ENCODE assay signal across 21 cellular contexts in genomic region chr20:53569606-53570307, GRCh38. TPM values are rescaled to one million over a fixed set of nuclear protein-coding genes. Genes with fewer than 3 reads are reported as not detected.
A peak's percentile ranks its signal among the peaks of the same experiment; 100 is the strongest.
DNase-seq lines count a peak whose midpoint lies in the region; ATAC-seq, FAIRE-seq and TF ChIP-seq lines count a peak whose summit lies in the region.
"Had no signal": no experiment of that assay in that cellular context is flagged by ENCODE, and none has a peak within 500 bp of the region (broad histone marks: within the 10 kb centered on the region; RNA-seq: fewer than 3 reads in every experiment).

No MANE protein-coding gene starts in this region.

- no peak for TF ChIP-seq RAD21 in GM12878 (IDR thresholded peaks at IDR 0.05; ENCODE audit: insufficient read depth, low read depth, low read length)

- no peak overlapping the region for H3K14ac ChIP-seq in H9 (ENCODE audit: insufficient read depth, low read length)

- no peak for DNase-seq in activated CD4-positive, alpha-beta memory T cell treated with anti-CD3 and anti-CD28 coated beads for 36 hours
- DNase-seq in activated CD4-positive, alpha-beta memory T cell treated with anti-CD3 and anti-CD28 coated beads, Interleukin-2, amount 10 ng/mL, durations not matched to agents 7 days and 5 days: no peak
- peak; percentile 4 for DNase-seq in H9
- no peak for DNase-seq in GM12878 (ENCODE audit: low read depth, low spot score)
- peak; percentile 49 for DNase-seq in small intestine
- no peak for DNase-seq in DMS53 treated with DMSO at 0.1 percent for 48 hours (lab: John Stamatoyannopoulos, UW; ENCODE audit: unreplicated experiment)
- no peak for DNase-seq in HUDEP-2 (lab: John Stamatoyannopoulos, UW; ENCODE audit: unreplicated experiment in 76 of 76)
- DNase-seq: activated effector memory CD4-positive, alpha-beta T cell treated with anti-CD3 and anti-CD28 coated beads, Interleukin-2, amount 50 U/mL, for 16 hours; endodermal cell; naive B cell; NCI-H2029; NCI-H446 treated with DMSO at 0.1 percent for 48 hours; psoas muscle; stimulated activated CD4-positive, alpha-beta T cell treated with anti-CD3 and anti-CD28 coated beads, Interleukin-4, amount 100 ng/mL, for 1 hour had no signal

- POLR2A ChIA-PET in activated CD4-positive, alpha-beta memory T cell treated with anti-CD3 and anti-CD28 coated beads for 36 hours (lab: Charles Lee): no interaction called here
- POLR2A ChIA-PET in activated CD4-positive, alpha-beta memory T cell treated with anti-CD3 and anti-CD28 coated beads, Interleukin-2, amount 10 ng/mL, durations not matched to agents 7 days and 5 days (lab: Charles Lee): no interaction called here
- POLR2A ChIA-PET in GM12878 (lab: Charles Lee): interaction anchor here (0.6 kb wide), 1 partner anchor 16 kb away, joined by 3 read pairs; no protein-coding TSS in a partner anchor

- SMC1A ChIA-PET in GM12878 (lab: Charles Lee; ENCODE audit: uncharacterized antibody, unreplicated experiment): interaction anchor here (0.9 to 1.4 kb wide), 4 partner anchors 9 to 365 kb away, joined by 3 read pairs; no protein-coding TSS in a partner anchor

- no peak overlapping the region for H3K9ac ChIP-seq in H9 (ENCODE audit: extremely low read depth, insufficient read length, low read length)
- no peak overlapping the region for H3K9ac ChIP-seq in GM12878 (ENCODE audit: control insufficient read depth, insufficient read depth, low read length)

- H3K27ac Mint-ChIP-seq in activated CD4-positive, alpha-beta memory T cell treated with anti-CD3 and anti-CD28 coated beads for 36 hours: peak overlapping the region; percentile 47
- H3K27ac Mint-ChIP-seq in activated CD4-positive, alpha-beta memory T cell treated with anti-CD3 and anti-CD28 coated beads, Interleukin-2, amount 10 ng/mL, durations not matched to agents 7 days and 5 days: no peak overlapping the region
- H3K27ac Mint-ChIP-seq in H9: peak overlapping the region in 2 of 3 experiments; percentile 77 to 85; a peak in 2 of 7 replicates

- intact Hi-C loops in activated CD4-positive, alpha-beta memory T cell treated with anti-CD3 and anti-CD28 coated beads for 36 hours (cut with micrococcal nuclease): no loop called here
- intact Hi-C loops in GM12878 (cut with micrococcal nuclease; ENCODE audit: unreplicated experiment): loop anchor here (10.0 kb wide), 1 partner anchor 625 kb away; no protein-coding TSS in a partner anchor

- no peak overlapping the region for H3K56ac ChIP-seq in H9 (ENCODE audit: insufficient read length, low read depth, low read length)

- no peak overlapping the region for H2BK5ac ChIP-seq in H9 (ENCODE audit: insufficient read length, low read length)

- no peak overlapping the region for H2BK15ac ChIP-seq in H9 (ENCODE audit: low read depth, low read length)

- CTCF ChIA-PET in activated CD4-positive, alpha-beta memory T cell treated with anti-CD3 and anti-CD28 coated beads for 36 hours (lab: Charles Lee): interaction anchor here (1.2 to 1.7 kb wide), 2 partner anchors 10 to 346 kb away, joined by 3 to 5 read pairs; no protein-coding TSS in a partner anchor
- CTCF ChIA-PET in activated CD4-positive, alpha-beta memory T cell treated with anti-CD3 and anti-CD28 coated beads, Interleukin-2, amount 10 ng/mL, durations not matched to agents 7 days and 5 days (lab: Charles Lee): interaction anchor here (1.2 to 1.6 kb wide), 4 partner anchors 8 to 595 kb away, joined by 3 to 4 read pairs (median 3); no protein-coding TSS in a partner anchor
- CTCF ChIA-PET in GM12878 (lab: Yijun Ruan, JAX): interaction anchor here (0.8 to 1.2 kb wide), 3 partner anchors 9 to 370 kb away, joined by 3 to 4 read pairs (median 3); no protein-coding TSS in a partner anchor

- no peak overlapping the region for H3K4me3 Mint-ChIP-seq in activated CD4-positive, alpha-beta memory T cell treated with anti-CD3 and anti-CD28 coated beads for 36 hours
- no peak overlapping the region for H3K4me3 Mint-ChIP-seq in activated CD4-positive, alpha-beta memory T cell treated with anti-CD3 and anti-CD28 coated beads, Interleukin-2, amount 10 ng/mL, durations not matched to agents 7 days and 5 days
- no peak overlapping the region for H3K4me3 Mint-ChIP-seq in H9
- H3K4me3 Mint-ChIP-seq: endodermal cell had no signal

- H3K4me1 ChIP-seq in H9 (ENCODE audit: insufficient read depth, low read length) (no peaks in the 10 kb centered on the region; the same call in 1 of the 2 replicates), GM12878 (ENCODE audit: control insufficient read depth, insufficient read depth, low read length) (peaks cover 15% of the 10 kb centered on the region), small intestine (ENCODE audit: control insufficient read depth in 2 of 2, insufficient read depth in 1 of 2, low read depth in 1 of 2, low read length in 1 of 2) (no peaks in the 10 kb centered on the region)
- H3K4me1 ChIP-seq: ascending aorta, psoas muscle had no signal

- H3K4me1 Mint-ChIP-seq in activated CD4-positive, alpha-beta memory T cell treated with anti-CD3 and anti-CD28 coated beads for 36 hours (ENCODE audit: low read depth): peaks cover 40% of the 10 kb centered on the region
- peaks cover 38% of the 10 kb centered on the region for H3K4me1 Mint-ChIP-seq in activated CD4-positive, alpha-beta memory T cell treated with anti-CD3 and anti-CD28 coated beads, Interleukin-2, amount 10 ng/mL, durations not matched to agents 7 days and 5 days
- peaks cover 0 to 1% of the 10 kb centered on the region in 2 experiments; a peak in 1 of 4 replicates for H3K4me1 Mint-ChIP-seq in H9
- H3K4me1 Mint-ChIP-seq: endodermal cell had no signal

- H3K27me3 Mint-ChIP-seq in activated CD4-positive, alpha-beta memory T cell treated with anti-CD3 and anti-CD28 coated beads for 36 hours: no peaks in the 10 kb centered on the region
- no peaks in the 10 kb centered on the region for H3K27me3 Mint-ChIP-seq in activated CD4-positive, alpha-beta memory T cell treated with anti-CD3 and anti-CD28 coated beads, Interleukin-2, amount 10 ng/mL, durations not matched to agents 7 days and 5 days
- H3K27me3 Mint-ChIP-seq in H9 (ENCODE audit: low read depth): no peaks in the 10 kb centered on the region
- H3K27me3 Mint-ChIP-seq: naive B cell had no signal

- H3K4me3 ChIP-seq in GM12878 (no peak overlapping the region), small intestine (ENCODE audit: low read depth in 1 of 2, low read length in 2 of 2) (no peak overlapping the region)
- H3K4me3 ChIP-seq: ascending aorta, HAP-1, psoas muscle, skin epidermis, thoracic aorta had no signal

- no peaks in the 10 kb centered on the region for H3K27me3 ChIP-seq in H9 (ENCODE audit: insufficient read depth, low read length)
- H3K27me3 ChIP-seq in GM12878 (replicated peaks in 1 of 2; ENCODE audit: control insufficient read depth in 2 of 2, insufficient read depth in 2 of 2, low read length in 1 of 2): no peaks in the 10 kb centered on the region
- no peaks in the 10 kb centered on the region for H3K27me3 ChIP-seq in small intestine (ENCODE audit: control insufficient read depth in 2 of 2, insufficient read depth in 2 of 2, low read length in 2 of 2)
- H3K27me3 ChIP-seq: ascending aorta had no signal

- H2AFZ ChIP-seq in H9 (ENCODE audit: low read length): no peak overlapping the region
- no peak overlapping the region for H2AFZ ChIP-seq in GM12878 (ENCODE audit: control insufficient read depth, low read depth, low read length)

- no peak for TF ChIP-seq EP300 in GM12878 (IDR thresholded peaks at IDR 0.05; ENCODE audit: borderline replicate concordance in 1 of 2, control insufficient read depth in 1 of 2, low read depth in 2 of 2, low read length in 2 of 2)

- H2BK20ac ChIP-seq in H9 (ENCODE audit: low read depth, low read length, poor library complexity, severe bottlenecking): no peak overlapping the region

- H3K23me2 ChIP-seq in H9 (ENCODE audit: insufficient read length, low read depth, low read length, poor library complexity, severe bottlenecking): no peaks in the 10 kb centered on the region

- H3K4me2 ChIP-seq in H9 (ENCODE audit: insufficient read depth, insufficient read length, low read length) (no peak overlapping the region), GM12878 (ENCODE audit: control insufficient read depth, insufficient read depth) (no peak overlapping the region)

- TF ChIP-seq CTCF in H9 (conservative IDR thresholded peaks at IDR 0.05): no peak
- no peak for TF ChIP-seq CTCF in GM12878 (IDR thresholded peaks at IDR 0.05 in 2 of 3, conservative IDR thresholded peaks at IDR 0.05 in 1 of 3; ENCODE audit: control insufficient read depth in 2 of 3, extremely low read depth in 1 of 3, insufficient read depth in 1 of 3, low read depth in 3 of 3, low read length in 3 of 3)

- no peak overlapping the region for H4K8ac ChIP-seq in H9 (replicated peaks; ENCODE audit: insufficient read length, low read depth, low read length)

- FAIRE-seq in GM12878 (lab: Jason Lieb, UNC): no peak
- FAIRE-seq in small intestine (lab: Jason Lieb, UNC): no peak
- FAIRE-seq: islet of Langerhans had no signal

- no peak overlapping the region for H3K4ac ChIP-seq in H9 (ENCODE audit: low read depth, low read length)

- H3K79me2 ChIP-seq in H9 (ENCODE audit: insufficient read depth, low read length): peaks cover 17% of the 10 kb centered on the region; the same call in 1 of the 2 replicates
- peaks cover 57% of the 10 kb centered on the region for H3K79me2 ChIP-seq in GM12878 (ENCODE audit: control insufficient read depth, insufficient read depth, low read length)

- ATAC-seq in GM12878 (no peak), GM21576 (IDR thresholded peaks at IDR 0.05; ENCODE audit: unreplicated experiment) (no peak)
- ATAC-seq: psoas muscle had no signal

- no peak overlapping the region for H2BK120ac ChIP-seq in H9 (ENCODE audit: low read depth, low read length, poor library complexity, severe bottlenecking)

- peaks cover 2% of the 10 kb centered on the region for H3K79me1 ChIP-seq in H9 (ENCODE audit: insufficient read depth, low read depth, low read length, poor library complexity, severe bottlenecking)

- no TSS peak for BruUV-seq in GM12878 (replicated peaks; lab: Mats Ljungman, UMichigan)

- in situ Hi-C loops in GM12878 (cut with MboI): loop anchor here (10.0 to 25.0 kb wide), 2 partner anchors 635 to 1068 kb away; partner anchors contain the start of gene PFDN4

- no peaks in the 10 kb centered on the region for H3K9me3 ChIP-seq in H9 (ENCODE audit: control insufficient read depth, low read depth, low read length)
- no peaks in the 10 kb centered on the region for H3K9me3 ChIP-seq in GM12878 (replicated peaks; ENCODE audit: control insufficient read depth, insufficient read depth, low read length)
- no peaks in the 10 kb centered on the region for H3K9me3 ChIP-seq in small intestine (ENCODE audit: control insufficient read depth, low read depth)
- H3K9me3 ChIP-seq: ascending aorta, HAP-1, psoas muscle, thoracic aorta had no signal

- TF ChIP-seq POLR2A in GM12878 (IDR thresholded peaks at IDR 0.05; ENCODE audit: low read depth, low read length): no peak

- H2AK5ac ChIP-seq in H9 (ENCODE audit: insufficient read length, low read length): no peak overlapping the region

- no CpG with 5 or more reads among the region's 7 CpGs for WGBS in H9 (ENCODE audit: extremely low coverage, insufficient read length, low lambda C conversion rate)
- 61% methylated on average over 7 of the region's 7 CpGs for WGBS in GM12878 (ENCODE audit: insufficient coverage, insufficient replicate concordance, low lambda C conversion rate, missing lambda C conversion rate)
- 65 to 83% (median 73%) methylated on average over 7 of the region's 7 CpGs for WGBS in small intestine, 3 donors

- RAD21 ChIA-PET in GM12878 (lab: Charles Lee; ENCODE audit: unreplicated experiment): interaction anchor here (1.1 kb wide), 2 partner anchors 9 to 356 kb away, joined by 3 read pairs; no protein-coding TSS in a partner anchor

- H4K20me1 ChIP-seq in H9 (ENCODE audit: control insufficient read depth, insufficient read depth, insufficient read length) (peaks cover 2% of the 10 kb centered on the region), GM12878 (ENCODE audit: control insufficient read depth, insufficient read depth) (peaks cover 15% of the 10 kb centered on the region)

- peaks cover 59% of the 10 kb centered on the region for H3K36me3 Mint-ChIP-seq in activated CD4-positive, alpha-beta memory T cell treated with anti-CD3 and anti-CD28 coated beads for 36 hours
- peaks cover 73% of the 10 kb centered on the region for H3K36me3 Mint-ChIP-seq in activated CD4-positive, alpha-beta memory T cell treated with anti-CD3 and anti-CD28 coated beads, Interleukin-2, amount 10 ng/mL, durations not matched to agents 7 days and 5 days (ENCODE audit: low read depth)
- peaks cover 69 to 97% (median 96%) of the 10 kb centered on the region in 3 experiments for H3K36me3 Mint-ChIP-seq in H9 (ENCODE audit: insufficient read depth in 1 of 3, low read depth in 3 of 3)

- H3T11ph ChIP-seq in H9 (ENCODE audit: low read length): no peak overlapping the region

- no peak overlapping the region for H4K5ac ChIP-seq in H9 (ENCODE audit: insufficient read length, low read depth, low read length)

- no peaks in the 10 kb centered on the region for H3K9me3 Mint-ChIP-seq in activated CD4-positive, alpha-beta memory T cell treated with anti-CD3 and anti-CD28 coated beads for 36 hours
- H3K9me3 Mint-ChIP-seq in activated CD4-positive, alpha-beta memory T cell treated with anti-CD3 and anti-CD28 coated beads, Interleukin-2, amount 10 ng/mL, durations not matched to agents 7 days and 5 days: no peaks in the 10 kb centered on the region
- no peaks in the 10 kb centered on the region for H3K9me3 Mint-ChIP-seq in H9
- H3K9me3 Mint-ChIP-seq: endodermal cell, naive B cell had no signal

- H3K36me3 ChIP-seq in GM12878 (ENCODE audit: control insufficient read depth in 2 of 2, insufficient read depth in 2 of 2, low read length in 1 of 2) (peaks cover 17 to 45% of the 10 kb centered on the region in 2 experiments), small intestine (ENCODE audit: control insufficient read depth in 2 of 2, insufficient read depth in 2 of 2, low read length in 2 of 2) (peaks cover 12 to 14% of the 10 kb centered on the region in 2 donors)

- H4K91ac ChIP-seq in H9 (ENCODE audit: insufficient read length, low read depth, low read length): no peak overlapping the region

- no peak overlapping the region for H3K23ac ChIP-seq in H9 (ENCODE audit: insufficient read length, low read depth, low read length)

- H2BK12ac ChIP-seq in H9 (ENCODE audit: insufficient read length, low read depth, low read length): no peak overlapping the region

- no peak overlapping the region for H3K18ac ChIP-seq in H9 (ENCODE audit: insufficient read length, low read depth, low read length)

- H3K27ac ChIP-seq in H9 (ENCODE audit: insufficient read length, low read depth, low read length) (no peak overlapping the region), GM12878 (ENCODE audit: control insufficient read depth, insufficient read depth) (no peak overlapping the region), small intestine (ENCODE audit: low read depth in 1 of 2, low read length in 1 of 2) (no peak overlapping the region)
- H3K27ac ChIP-seq: ascending aorta, HL-60, psoas muscle, skin epidermis, thoracic aorta had no signal

RNA-seq across cellular contexts. Expression of gene ZNF217, which starts 23.9 kb away (rescaled TPM):
- 10 to 100 TPM; 56.3 to 57.5 TPM for total RNA-seq in activated CD4-positive, alpha-beta memory T cell treated with anti-CD3 and anti-CD28 coated beads for 36 hours
- total RNA-seq in activated CD4-positive, alpha-beta memory T cell treated with anti-CD3 and anti-CD28 coated beads, Interleukin-2, amount 10 ng/mL, durations not matched to agents 7 days and 5 days: 10 to 100 TPM; 89.5 to 90.4 TPM
- total RNA-seq in H9 (2021) (79.2 and 82.8 TPM in 2 replicates), GM12878 (2014; rRNA removed) (40.8 and 45.6 TPM in 2 replicates), GM12878 (2014; rRNA removed; fragmentation: Illumina TruSeq; extraction: Trizol) (40.2 and 40.5 TPM in 2 replicates), GM12878 (2021) (76.6 and 81.3 TPM in 2 replicates)
- 213 and 215 TPM in 2 replicates for total RNA-seq in GM12878 (2013; cell fraction: nucleolus; rRNA removed)
- 20.6 TPM for polyA plus RNA-seq in GM12878 (2011; ENCODE audit: low read depth)
- polyA plus RNA-seq in GM12878 (2011; rRNA removed) (48.1 and 54.3 TPM in 2 replicates), GM12878 (2014; fragmentation: Illumina TruSeq; extraction: Trizol) (54.8 and 62.7 TPM in 2 replicates), GM12878 (2014; fragmentation: Nextera tagmentation; extraction: Ambion mirVana) (10 to 100 TPM in 1 of 2 experiments, 1 to 10 TPM in 1; 8.5 to 12.4 TPM), GM12878 (2014; rRNA removed) (40.4 and 43.2 TPM in 2 replicates), GM12878 (2016; fragmentation: Nextera tagmentation; extraction: Ambion mirVana) (10 to 100 TPM; 14.0 to 16.9 TPM), small intestine (10 to 100 TPM in 1 of 3 donors, 1 to 10 TPM in 2; 4.1 to 12.0 (median 5.4) TPM)
- polyA plus RNA-seq in GM12878 (2011; cell fraction: cytosol; rRNA removed): 37.7 and 55.2 TPM in 2 replicates
- polyA plus RNA-seq in GM12878 (2011; cell fraction: nucleus; rRNA removed): 47.8 and 55.7 TPM in 2 replicates
- 25.9 and 54.1 TPM in 2 replicates for polyA plus RNA-seq in GM12878 (2012)
- 87.0 and 96.8 TPM in 2 replicates for polyA minus RNA-seq in GM12878 (2011; rRNA and poly(A)+ RNA removed)
- polyA minus RNA-seq in GM12878 (2011; cell fraction: cytosol; rRNA and poly(A)+ RNA removed): 42.6 and 44.9 TPM in 2 replicates
- 40.7 and 55.8 TPM in 2 replicates for polyA minus RNA-seq in GM12878 (2011; cell fraction: nucleus; rRNA and poly(A)+ RNA removed)

Comparison
In these comparisons a context has a peak if more than half of its experiments do, and no peak if none do; other contexts are left out.
1. DNase-seq: peak in H9 (single experiment) and small intestine (single experiment); none in activated CD4-positive, alpha-beta memory T cell treated with anti-CD3 and anti-CD28 coated beads for 36 hours (single experiment), activated CD4-positive, alpha-beta memory T cell treated with anti-CD3 and anti-CD28 coated beads, Interleukin-2, amount 10 ng/mL, durations not matched to agents 7 days and 5 days (single experiment), GM12878 (single experiment), DMS53 treated with DMSO at 0.1 percent for 48 hours (single experiment) and HUDEP-2 (0 of 76).